26 cellular contexts compared by ENCODE assay signal in genomic region chr3:155688481-155688880, GRCh38.
"Had no signal": no experiment of that assay in that cellular context is flagged by ENCODE, and none has a peak within 500 bp of the region (broad histone marks: within the 10 kb centered on the region; RNA-seq: fewer than 3 reads in every experiment).

No MANE protein-coding gene starts in this region.

- ATAC-seq: stimulated activated effector memory CD8-positive, alpha-beta T cell treated with anti-CD3 and anti-CD28 coated beads, Interleukin-12 subunit alpha, Interleukin-12 subunit beta, amount 100 ng/mL, for 72 hours; stimulated activated naive B cell treated with anti-CD40 and anti-IgM and Interleukin-4, amounts not matched to agents 10 μg/mL and 1 μg/mL and 100 μg/mL, for 72 hours had no signal

- H3K27ac ChIP-seq: stomach, suprapubic skin, testis, thoracic aorta, thyroid gland, tibial artery, tibial nerve, upper lobe of left lung, upper lobe of right lung, uterus, vagina had no signal

- H3K36me3 ChIP-seq: stomach, suprapubic skin, thoracic aorta, thyroid gland, tibial artery, tibial nerve, upper lobe of left lung, upper lobe of right lung, uterus, vagina had no signal

- H3K27ac Mint-ChIP-seq: stimulated activated effector memory CD8-positive, alpha-beta T cell treated with anti-CD3 and anti-CD28 coated beads, Interleukin-12 subunit alpha, Interleukin-12 subunit beta, amount 100 ng/mL, for 72 hours; stimulated activated naive B cell treated with anti-CD40 and anti-IgM and Interleukin-4, amounts not matched to agents 10 μg/mL and 1 μg/mL and 100 μg/mL, for 72 hours; stimulated activated naive CD8-positive, alpha-beta T cell treated with anti-CD3 and anti-CD28 coated beads, Interleukin-15, Interleukin-2, amounts not matched to agents 100 ng/mL and 50 ng/mL, for 24 hours; type B pancreatic cell had no signal

- H3K4me3 Mint-ChIP-seq: stimulated activated effector memory CD8-positive, alpha-beta T cell treated with anti-CD3 and anti-CD28 coated beads, Interleukin-12 subunit alpha, Interleukin-12 subunit beta, amount 100 ng/mL, for 72 hours; stimulated activated naive B cell treated with anti-CD40 and anti-IgM and Interleukin-4, amounts not matched to agents 10 μg/mL and 1 μg/mL and 100 μg/mL, for 72 hours; stimulated activated naive CD8-positive, alpha-beta T cell treated with anti-CD3 and anti-CD28 coated beads, Interleukin-15, Interleukin-2, amounts not matched to agents 100 ng/mL and 50 ng/mL, for 24 hours; type B pancreatic cell had no signal

- H3K27me3 Mint-ChIP-seq: stimulated activated naive B cell treated with anti-CD40 and anti-IgM and Interleukin-4, amounts not matched to agents 10 μg/mL and 1 μg/mL and 100 μg/mL, for 72 hours; stimulated activated naive CD8-positive, alpha-beta T cell treated with anti-CD3 and anti-CD28 coated beads, Interleukin-15, Interleukin-2, amounts not matched to agents 100 ng/mL and 50 ng/mL, for 24 hours had no signal

- H3K9me3 Mint-ChIP-seq: stimulated activated effector memory CD8-positive, alpha-beta T cell treated with anti-CD3 and anti-CD28 coated beads, Interleukin-12 subunit alpha, Interleukin-12 subunit beta, amount 100 ng/mL, for 72 hours; stimulated activated naive B cell treated with anti-CD40 and anti-IgM and Interleukin-4, amounts not matched to agents 10 μg/mL and 1 μg/mL and 100 μg/mL, for 72 hours; stimulated activated naive CD8-positive, alpha-beta T cell treated with anti-CD3 and anti-CD28 coated beads, Interleukin-15, Interleukin-2, amounts not matched to agents 100 ng/mL and 50 ng/mL, for 24 hours had no signal

- H3K27me3 ChIP-seq: stomach, suprapubic skin, testis, thyroid gland, tibial artery, tibial nerve, upper lobe of left lung, upper lobe of right lung, uterus, vagina had no signal

- H3K4me3 ChIP-seq: stomach, suprapubic skin, testis, thoracic aorta, thyroid gland, tibial artery, tibial nerve, upper lobe of left lung, upper lobe of right lung, uterus, vagina had no signal

- H3K4me1 Mint-ChIP-seq: stimulated activated effector memory CD8-positive, alpha-beta T cell treated with anti-CD3 and anti-CD28 coated beads, Interleukin-12 subunit alpha, Interleukin-12 subunit beta, amount 100 ng/mL, for 72 hours had no signal

- H3K4me1 ChIP-seq: stomach, suprapubic skin, testis, tibial artery, tibial nerve, upper lobe of left lung, upper lobe of right lung, uterus, vagina had no signal

- H3K36me3 Mint-ChIP-seq: stimulated activated effector memory CD8-positive, alpha-beta T cell treated with anti-CD3 and anti-CD28 coated beads, Interleukin-12 subunit alpha, Interleukin-12 subunit beta, amount 100 ng/mL, for 72 hours; stimulated activated naive B cell treated with anti-CD40 and anti-IgM and Interleukin-4, amounts not matched to agents 10 μg/mL and 1 μg/mL and 100 μg/mL, for 72 hours; type B pancreatic cell had no signal

- DNase-seq: stimulated activated CD4-positive, alpha-beta T cell treated with anti-CD3 and anti-CD28 coated beads, Interleukin-1b, Interleukin-23, amount 100 ng/mL, for 48 hours; stimulated activated CD4-positive, alpha-beta T cell treated with anti-CD3 and anti-CD28 coated beads, Interleukin-2, amount 100 ng/mL, for 24 hours; stimulated activated CD4-positive, alpha-beta T cell treated with anti-CD3 and anti-CD28 coated beads, Interleukin-2, amount 100 ng/mL, for 48 hours; stimulated activated CD4-positive, alpha-beta T cell treated with anti-CD3 and anti-CD28 coated beads, Interleukin-4, amount 100 ng/mL, for 1 hour; stimulated activated CD4-positive, alpha-beta T cell treated with anti-CD3 and anti-CD28 coated beads, Interleukin-4, amount 100 ng/mL, for 24 hours; stimulated activated CD4-positive, alpha-beta T cell treated with anti-CD3 and anti-CD28 coated beads, Interleukin-4, amount 100 ng/mL, for 4 hours; stimulated activated CD8-positive, alpha-beta memory T cell treated with anti-CD3 and anti-CD28 coated beads, Interleukin-4, amount 100 ng/mL, for 48 hours; stimulated activated naive B cell treated with anti-CD40 and anti-IgM and Interleukin-4, amounts not matched to agents 10 μg/mL and 1 μg/mL and 100 μg/mL, for 72 hours; stimulated activated naive CD4-positive, alpha-beta T cell; stimulated activated naive CD4-positive, alpha-beta T cell treated with Interleukin-2 at 50 U/mL for 16 hours; stomach; substantia nigra; testis; thyroid gland; tibial artery; trophoblast cell; upper lobe of left lung; upper lobe of right lung; uterus had no signal

- H3K9me3 ChIP-seq: stomach, suprapubic skin, testis, thoracic aorta, thyroid gland, tibial artery, tibial nerve, upper lobe of left lung, upper lobe of right lung, uterus, vagina had no signal
